Comparison of ENCODE assay signal across 10 cellular contexts in the genomic region with DNA sequence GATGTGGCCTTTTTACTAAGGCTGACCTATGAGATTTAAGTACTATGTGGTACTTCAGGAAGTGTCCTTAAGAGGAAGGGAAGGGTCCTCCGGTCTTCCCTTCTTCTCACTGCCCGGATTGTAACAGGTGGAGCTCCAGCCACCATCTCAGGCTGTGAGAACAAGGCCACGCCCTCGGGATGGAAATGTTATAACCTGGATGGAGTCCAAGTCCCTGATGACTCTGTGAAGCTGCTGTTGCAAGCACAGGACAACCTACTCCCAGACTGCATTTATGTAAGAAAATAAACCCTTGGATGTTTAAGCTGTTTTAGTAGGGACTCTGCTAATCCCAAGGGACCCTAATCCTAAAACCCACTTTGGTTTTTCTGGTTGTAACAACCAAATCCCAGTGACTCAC.
A peak's percentile ranks its signal among the peaks of the same experiment; 100 is the strongest.
DNase-seq lines count a peak whose midpoint lies in the region; ATAC-seq and TF ChIP-seq lines count a peak whose summit lies in the region.
"Had no signal": no experiment of that assay in that cellular context is flagged by ENCODE, and none has a peak within 500 bp of the region (broad histone marks: within the 10 kb centered on the region; RNA-seq: fewer than 3 reads in every experiment).

No MANE protein-coding gene starts in this region.

- no peak overlapping the region for H3K4me3 ChIP-seq in fibroblast of mammary gland (ENCODE audit: control insufficient read depth, low read depth, low read length)

- DNase-seq in AG08395 (ENCODE audit: low spot score) (peak; percentile 44), HEK293T (ENCODE audit: extremely low spot score) (peak; percentile 12), NCI-H748 treated with DMSO at 0.1 percent for 48 hours (lab: John Stamatoyannopoulos, UW) (peak; percentile 48), fibroblast of mammary gland (ENCODE audit: low read depth) (peak; percentile 57), ureter (ENCODE audit: low spot score) (no peak), HFFc6 (no peak)
- no peak for DNase-seq in activated CD8-positive, alpha-beta T cell treated with anti-CD3 and anti-CD28 coated beads for 36 hours
- DNase-seq in NK-92 treated with Interleukin-12 subunit alpha and Interleukin-12 subunit beta, amount 100 ng/mL, for 24 hours (lab: John Stamatoyannopoulos, UW) = no peak
- DNase-seq: activated gamma-delta T cell, retina had no signal

- H3K27ac Mint-ChIP-seq in activated CD8-positive, alpha-beta T cell treated with anti-CD3 and anti-CD28 coated beads for 36 hours = no peak overlapping the region
- H3K27ac Mint-ChIP-seq in HFFc6 = no peak overlapping the region

- no peaks in the 10 kb centered on the region for H3K36me3 Mint-ChIP-seq in activated CD8-positive, alpha-beta T cell treated with anti-CD3 and anti-CD28 coated beads for 36 hours (ENCODE audit: low read depth)
- H3K36me3 Mint-ChIP-seq in HFFc6 (ENCODE audit: low read depth) = no peaks in the 10 kb centered on the region

- intact Hi-C loops in activated CD8-positive, alpha-beta T cell treated with anti-CD3 and anti-CD28 coated beads for 36 hours (cut with micrococcal nuclease) = no loop called here

- H3K4me1 Mint-ChIP-seq in activated CD8-positive, alpha-beta T cell treated with anti-CD3 and anti-CD28 coated beads for 36 hours (ENCODE audit: low read depth) = no peaks in the 10 kb centered on the region
- H3K4me1 Mint-ChIP-seq in HFFc6 (ENCODE audit: low read depth) = no peaks in the 10 kb centered on the region

- POLR2A ChIA-PET in HEK293T (lab: Yijun Ruan, JAX) = no interaction called here
- POLR2A ChIA-PET in activated CD8-positive, alpha-beta T cell treated with anti-CD3 and anti-CD28 coated beads for 36 hours (lab: Charles Lee) = no interaction called here

- TF ChIP-seq CTCF in fibroblast of mammary gland (conservative IDR thresholded peaks at IDR 0.05; ENCODE audit: control insufficient read depth, insufficient read depth, low read depth, low read length) (no peak), HFFc6 (IDR thresholded peaks at IDR 0.05) (no peak)
- no peak for TF ChIP-seq CTCF in activated CD8-positive, alpha-beta T cell treated with anti-CD3 and anti-CD28 coated beads for 36 hours (IDR thresholded peaks at IDR 0.05)

- no peaks in the 10 kb centered on the region for H3K27me3 Mint-ChIP-seq in activated CD8-positive, alpha-beta T cell treated with anti-CD3 and anti-CD28 coated beads for 36 hours
- no peaks in the 10 kb centered on the region for H3K27me3 Mint-ChIP-seq in HFFc6 (ENCODE audit: insufficient read depth)

- ATAC-seq in activated CD8-positive, alpha-beta T cell treated with anti-CD3 and anti-CD28 coated beads for 36 hours = no peak

- CTCF ChIA-PET in HEK293T (lab: Yijun Ruan, JAX) = no interaction called here
- CTCF ChIA-PET in activated CD8-positive, alpha-beta T cell treated with anti-CD3 and anti-CD28 coated beads for 36 hours (lab: Charles Lee) = no interaction called here

- no peak overlapping the region for H3K4me3 Mint-ChIP-seq in activated CD8-positive, alpha-beta T cell treated with anti-CD3 and anti-CD28 coated beads for 36 hours
- H3K4me3 Mint-ChIP-seq in HFFc6 = no peak overlapping the region

- peaks cover 1% of the 10 kb centered on the region for H3K9me3 Mint-ChIP-seq in activated CD8-positive, alpha-beta T cell treated with anti-CD3 and anti-CD28 coated beads for 36 hours
- peaks cover 27% of the 10 kb centered on the region; the same call in 1 of the 2 replicates for H3K9me3 Mint-ChIP-seq in HFFc6

TF ChIP-seq in HEK293T, 16 proteins besides CTCF, POLR2A, EP300 and RAD21:
- TF ChIP-seq ZNF384 (IDR thresholded peaks at IDR 0.05) (no peak), TARDBP (IDR thresholded peaks at IDR 0.05) (no peak), L3MBTL2 (conservative IDR thresholded peaks at IDR 0.05) (no peak), ARNT (IDR thresholded peaks at IDR 0.05) (no peak), SUZ12 (IDR thresholded peaks at IDR 0.05) (no peak), SP1 (IDR thresholded peaks at IDR 0.05) (no peak), ELF4 (IDR thresholded peaks at IDR 0.05) (no peak), BHLHE40 (IDR thresholded peaks at IDR 0.05; ENCODE audit: borderline replicate concordance) (no peak), FOXA1 (IDR thresholded peaks at IDR 0.05) (no peak), HDGF (IDR thresholded peaks at IDR 0.05; ENCODE audit: borderline replicate concordance) (no peak), NFRKB (IDR thresholded peaks at IDR 0.05) (no peak), FOXM1 (IDR thresholded peaks at IDR 0.05; ENCODE audit: borderline replicate concordance) (no peak), FOXK2 (IDR thresholded peaks at IDR 0.05) (no peak), CTBP1 (IDR thresholded peaks at IDR 0.05; ENCODE audit: borderline replicate concordance) (no peak), LEF1 (IDR thresholded peaks at IDR 0.05; ENCODE audit: borderline replicate concordance) (no peak)
- TF ChIP-seq, protein P1, sequence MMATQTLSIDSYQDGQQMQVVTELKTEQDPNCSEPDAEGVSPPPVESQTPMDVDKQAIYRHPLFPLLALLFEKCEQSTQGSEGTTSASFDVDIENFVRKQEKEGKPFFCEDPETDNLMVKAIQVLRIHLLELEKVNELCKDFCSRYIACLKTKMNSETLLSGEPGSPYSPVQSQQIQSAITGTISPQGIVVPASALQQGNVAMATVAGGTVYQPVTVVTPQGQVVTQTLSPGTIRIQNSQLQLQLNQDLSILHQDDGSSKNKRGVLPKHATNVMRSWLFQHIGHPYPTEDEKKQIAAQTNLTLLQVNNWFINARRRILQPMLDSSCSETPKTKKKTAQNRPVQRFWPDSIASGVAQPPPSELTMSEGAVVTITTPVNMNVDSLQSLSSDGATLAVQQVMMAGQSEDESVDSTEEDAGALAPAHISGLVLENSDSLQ (IDR thresholded peaks at IDR 0.05) = no peak
TF ChIP-seq in HEK293T: peak in this region for 0.

Comparison
In these comparisons a context has a peak if more than half of its experiments do, and no peak if none do; other contexts are left out.
1. DNase-seq: peak in AG08395 (single experiment), HEK293T (single experiment), NCI-H748 treated with DMSO at 0.1 percent for 48 hours (single experiment) and fibroblast of mammary gland (single experiment); none in activated CD8-positive, alpha-beta T cell treated with anti-CD3 and anti-CD28 coated beads for 36 hours (single experiment), ureter (single experiment), NK-92 treated with Interleukin-12 subunit alpha and Interleukin-12 subunit beta, amount 100 ng/mL, for 24 hours (single experiment) and HFFc6 (single experiment).